ENCODE assay signal across 8 cellular contexts in genomic region chr5:138033275-138033808, GRCh38. TPM values are rescaled to one million over a fixed set of nuclear protein-coding genes. Genes with fewer than 3 reads are reported as not detected.
A peak's percentile ranks its signal among the peaks of the same experiment; 100 is the strongest.
DNase-seq lines count a peak whose midpoint lies in the region; ATAC-seq and TF ChIP-seq lines count a peak whose summit lies in the region.

No MANE protein-coding gene starts in this region.

- H3K9me3 ChIP-seq in ovary = no peaks in the 10 kb centered on the region

- H3K9me3 Mint-ChIP-seq in T-helper 1 cell treated with Interleukin-12 subunit alpha and Interleukin-12 subunit beta and Interleukin-4 antibody, amounts not matched to agents 30 μg/mL and 1 μg/mL, for 36 hours = no peaks in the 10 kb centered on the region

- no peak for TF ChIP-seq CTCF in fibroblast of the aortic adventitia (IDR thresholded peaks at IDR 0.05; ENCODE audit: insufficient read depth, low read length)
- TF ChIP-seq CTCF in ovary (IDR thresholded peaks at IDR 0.05) = no peak

- peak overlapping the region; percentile 93 for H3K4me3 Mint-ChIP-seq in T-helper 1 cell treated with Interleukin-12 subunit alpha and Interleukin-12 subunit beta and Interleukin-4 antibody, amounts not matched to agents 30 μg/mL and 1 μg/mL, for 36 hours

- H3K4me1 Mint-ChIP-seq in T-helper 1 cell treated with Interleukin-12 subunit alpha and Interleukin-12 subunit beta and Interleukin-4 antibody, amounts not matched to agents 30 μg/mL and 1 μg/mL, for 36 hours (ENCODE audit: low read depth) = peaks cover 47% of the 10 kb centered on the region

- H3K27me3 ChIP-seq in ovary = no peaks in the 10 kb centered on the region

- H3K27ac Mint-ChIP-seq in T-helper 1 cell treated with Interleukin-12 subunit alpha and Interleukin-12 subunit beta and Interleukin-4 antibody, amounts not matched to agents 30 μg/mL and 1 μg/mL, for 36 hours = peak overlapping the region; percentile 94

- DNase-seq in COR-L47 (lab: John Stamatoyannopoulos, UW) (peak; percentile 50), fibroblast of the aortic adventitia (ENCODE audit: low read depth) (no peak), ovary (no peak), GM19238 (ENCODE audit: insufficient read length, low spot score) (no peak)

- H3K27ac ChIP-seq in ovary = peak overlapping the region; percentile 94 to 100

- WGBS in ovary, 3 donors = 1 to 2% (median 1%) methylated on average over 20 of the region's 20 CpGs

- TF ChIP-seq POLR2A in ovary (IDR thresholded peaks at IDR 0.05) = no peak

- no peaks in the 10 kb centered on the region for H3K27me3 Mint-ChIP-seq in T-helper 1 cell treated with Interleukin-12 subunit alpha and Interleukin-12 subunit beta and Interleukin-4 antibody, amounts not matched to agents 30 μg/mL and 1 μg/mL, for 36 hours (ENCODE audit: low read depth)

- intact Hi-C loops in ovary (cut with DNase I) = loop anchor here in 2 of 4 donors (10.0 kb wide), 1 partner anchor 279 kb away; the partner anchor contains the start of gene HNRNPA0 (in 2 of the 2)

- no peak for TF ChIP-seq EP300 in ovary (IDR thresholded peaks at IDR 0.05)

- peaks cover 8% of the 10 kb centered on the region for H3K36me3 Mint-ChIP-seq in T-helper 1 cell treated with Interleukin-12 subunit alpha and Interleukin-12 subunit beta and Interleukin-4 antibody, amounts not matched to agents 30 μg/mL and 1 μg/mL, for 36 hours (ENCODE audit: low read depth)

- H3K4me3 ChIP-seq in fibroblast of the aortic adventitia (ENCODE audit: low read depth, low read length) (peak overlapping the region; percentile 94), ovary (peak overlapping the region; percentile 100)

- peaks cover 18% of the 10 kb centered on the region for H3K4me1 ChIP-seq in ovary (ENCODE audit: insufficient read depth)

- ATAC-seq in GM19397 (IDR thresholded peaks at IDR 0.05; ENCODE audit: unreplicated experiment) = peak; percentile 9
- peak; percentile 5 for ATAC-seq in HG03521 (IDR thresholded peaks at IDR 0.05; ENCODE audit: unreplicated experiment)
- ATAC-seq in HG03097 (IDR thresholded peaks at IDR 0.05; ENCODE audit: low FRiP score, unreplicated experiment) = no peak

- no peaks in the 10 kb centered on the region for H3K36me3 ChIP-seq in ovary

RNA-seq across cellular contexts. Expression of gene FAM13B, which starts 0.5 kb away (rescaled TPM):
- 42.8 and 50.0 TPM in 2 replicates for total RNA-seq in fibroblast of the aortic adventitia (ENCODE audit: low replicate concordance)
- total RNA-seq in ovary = 10 to 100 TPM; 28.5 to 56.7 (median 47.3) TPM
- 10 to 100 TPM; 18.8 to 32.2 TPM for polyA plus RNA-seq in ovary

RNA-seq across cellular contexts. Expression of gene WNT8A, which starts 50.5 kb away (rescaled TPM):
- total RNA-seq in fibroblast of the aortic adventitia (ENCODE audit: low replicate concordance) (not detected in 2 replicates), ovary (not detected)
- polyA plus RNA-seq in ovary = not detected
